In genomic region chr5:61162010-61162831, GRCh38 we compare ENCODE assay signal across 8 cellular contexts. TPM values are rescaled to one million over a fixed set of nuclear protein-coding genes. Genes with fewer than 3 reads are reported as not detected.
DNase-seq lines count a peak whose midpoint lies in the region; ATAC-seq and TF ChIP-seq lines count a peak whose summit lies in the region.

Gene SMIM15 (minus strand): TSS chr5:61162468. CDS start chr5:61160171, 2,297 bp downstream.

- peak; percentile 28 to 47 for TF ChIP-seq POLR2A in uterus (IDR thresholded peaks at IDR 0.05)

- DNase-seq in GM13977 (ENCODE audit: low spot score): peak; percentile 89
- DNase-seq in NCI-H1694 treated with DMSO at 0.1 percent for 48 hours (lab: John Stamatoyannopoulos, UW): peak; percentile 71
- DNase-seq in T-helper 2 cell: peak; percentile 44 to 92 (median 65)
- DNase-seq in anterior cingulate cortex (lab: John Stamatoyannopoulos, UW): peak; percentile 22 to 89 (median 78)
- DNase-seq in right cardiac atrium: peak; percentile 91 to 96 (median 95)
- DNase-seq in putamen (ENCODE audit: low spot score): peak; percentile 83
- DNase-seq in uterus: peak; percentile 76 to 83

- H3K27me3 ChIP-seq in right cardiac atrium (ENCODE audit: control insufficient read depth, insufficient read depth) (no peaks in the 10 kb centered on the region), uterus (no peaks in the 10 kb centered on the region)

- H3K27ac ChIP-seq in right cardiac atrium (ENCODE audit: low read length) (peak within 1 kb of the TSS; percentile 81), uterus (peak within 1 kb of the TSS; percentile 87 to 89)

- in situ Hi-C loops in GM13977 (cut with MboI; ENCODE audit: low pct_unique_long_range_greater_than_20kb, low sequenced_read_pairs, unreplicated experiment): no loop called here

- ATAC-seq in HG02852 (IDR thresholded peaks at IDR 0.05; ENCODE audit: unreplicated experiment) (peak; percentile 97), right cardiac atrium (peak; percentile 98 to 99)

- no peaks in the 10 kb centered on the region for H3K36me3 ChIP-seq in uterus

- H3K4me3 ChIP-seq in right cardiac atrium (ENCODE audit: low read length) (peak within 1 kb of the TSS; percentile 60), uterus (peak within 1 kb of the TSS; percentile 75 to 87)

- no peaks in the 10 kb centered on the region for H3K9me3 ChIP-seq in right cardiac atrium (ENCODE audit: control insufficient read depth, low read length)
- no peaks in the 10 kb centered on the region for H3K9me3 ChIP-seq in uterus

- TF ChIP-seq CTCF in GM13977 (IDR thresholded peaks at IDR 0.05; ENCODE audit: extremely low read depth, insufficient read depth, missing control alignments) (no peak), uterus (IDR thresholded peaks at IDR 0.05) (no peak)

- under 1% methylated on average over 73 of the region's 73 CpGs for WGBS in right cardiac atrium

- H3K4me1 ChIP-seq in right cardiac atrium (ENCODE audit: control insufficient read depth, insufficient read depth, low read length): peaks cover 5% of the 10 kb centered on the region
- H3K4me1 ChIP-seq in uterus: no peaks in the 10 kb centered on the region

- intact Hi-C loops in right cardiac atrium (cut with DNase I): loop anchor here in 3 of 4 donors (5.0 to 10.0 kb wide), 3 partner anchors 153 to 170 kb away; partner anchors contain the start of gene ZSWIM6 (in 1 of the 3)
- intact Hi-C loops in uterus (cut with DNase I; ENCODE audit: low total_unique reads): no loop called here

RNA-seq across cellular contexts. Expression of gene SMIM15, which starts in this region (rescaled TPM):
- total RNA-seq in right cardiac atrium (10 to 100 TPM; 21.0 to 30.3 (median 27.3) TPM), uterus (10 to 100 TPM; 11.3 to 41.4 (median 24.3) TPM)
- polyA plus RNA-seq in right cardiac atrium: 14.2 TPM

Comparison
In these comparisons a context has a peak if more than half of its experiments do, and no peak if none do; other contexts are left out.
1. Peak in every context shown above with its lines: DNase-seq, ATAC-seq, H3K4me3 ChIP-seq and H3K27ac ChIP-seq.